ENCODE assay signal across 30 cellular contexts in the genomic region with DNA sequence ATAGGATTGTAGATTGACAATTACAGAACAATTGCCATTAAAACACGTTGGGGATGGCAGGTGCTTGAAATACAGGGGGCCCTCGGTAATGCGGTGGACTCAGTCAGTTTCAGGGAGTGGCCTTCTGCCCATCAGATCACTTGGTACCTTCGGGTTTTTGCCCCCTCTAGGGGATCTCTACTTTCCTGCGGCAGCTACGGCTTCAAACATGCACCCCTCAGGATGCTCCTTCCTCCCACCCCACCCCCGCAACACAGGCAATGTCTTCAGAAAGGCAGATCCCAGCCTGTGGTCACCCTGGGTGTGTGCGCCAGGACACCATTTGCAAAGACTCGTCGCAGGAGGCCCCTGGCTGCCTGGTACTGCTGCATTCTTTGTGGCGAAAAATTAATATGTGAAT.
"Had no signal": no experiment of that assay in that cellular context is flagged by ENCODE, and none has a peak within 500 bp of the region (broad histone marks: within the 10 kb centered on the region; RNA-seq: fewer than 3 reads in every experiment).

No MANE protein-coding gene starts in this region.

- H3K4me1 ChIP-seq: adrenal gland, body of pancreas, breast epithelium, SJCRH30 had no signal

- ATAC-seq: activated CD8-positive, alpha-beta T cell treated with anti-CD3 and anti-CD28 coated beads for 36 hours; activated naive CD4-positive, alpha-beta T cell treated with anti-CD3 and anti-CD28 coated beads, Interleukin-2, amount 50 U/mL, for 72 hours; body of pancreas; Panc1 had no signal

- H3K27ac Mint-ChIP-seq: activated CD4-positive, alpha-beta T cell treated with anti-CD3 and anti-CD28 coated beads, Interleukin-2, amount 10 ng/mL, durations not matched to agents 24 days and 14 days; activated CD8-positive, alpha-beta T cell treated with anti-CD3 and anti-CD28 coated beads for 36 hours; activated naive CD4-positive, alpha-beta T cell treated with anti-CD3 and anti-CD28 coated beads for 36 hours; activated naive CD4-positive, alpha-beta T cell treated with anti-CD3 and anti-CD28 coated beads, Interleukin-2, amount 50 U/mL, for 72 hours; activated T-cell treated with anti-CD3 and anti-CD28 coated beads, Interleukin-2, amount 50 U/mL, for 24 hours; activated T-helper 2 cell treated with anti-CD3 and anti-CD28 coated beads, Interferon-gamma antibody, Interleukin-2, Interleukin-4, amounts not matched to agents 10 μg/mL and 5 μg/mL and 100 μg/mL, durations not matched to agents 14 hours and 24 hours and 36 hours had no signal

- DNase-seq: activated CD4-positive, alpha-beta T cell treated with anti-CD3 and anti-CD28 coated beads, Interleukin-2, amount 10 ng/mL, durations not matched to agents 24 days and 14 days; activated CD4-positive, alpha-beta T cell treated with anti-CD3 and anti-CD28 coated beads, Interleukin-2, amount 50 U/mL, for 4 hours; activated CD8-positive, alpha-beta T cell treated with anti-CD3 and anti-CD28 coated beads for 36 hours; activated gamma-delta T cell treated with Interleukin-2 at 50 U/mL for 16 hours; activated naive CD4-positive, alpha-beta T cell treated with anti-CD3 and anti-CD28 coated beads for 36 hours; activated T-cell treated with anti-CD3 and anti-CD28 coated beads, Interleukin-2, amount 50 U/mL, for 24 hours; adrenal gland; body of pancreas; caudate nucleus; cerebellar nuclear complex; Karpas-422; NCI-H1048; NCI-H1105 treated with DMSO at 0.1 percent for 48 hours; NCI-H1436; NCI-H1694; NCI-H1930; NCI-H2081 treated with DMSO at 0.1 percent for 48 hours; NCI-H226; NCI-H446 treated with DMSO at 0.1 percent for 48 hours; NCI-H69; SHP77; SJCRH30; T1000; WERI-Rb-1 had no signal

- H3K9me3 Mint-ChIP-seq: activated CD4-positive, alpha-beta T cell treated with anti-CD3 and anti-CD28 coated beads, Interleukin-2, amount 10 ng/mL, durations not matched to agents 24 days and 14 days; activated CD8-positive, alpha-beta T cell treated with anti-CD3 and anti-CD28 coated beads for 36 hours; activated naive CD4-positive, alpha-beta T cell treated with anti-CD3 and anti-CD28 coated beads for 36 hours; activated T-cell treated with anti-CD3 and anti-CD28 coated beads, Interleukin-2, amount 50 U/mL, for 24 hours; activated T-helper 2 cell treated with anti-CD3 and anti-CD28 coated beads, Interferon-gamma antibody, Interleukin-2, Interleukin-4, amounts not matched to agents 10 μg/mL and 5 μg/mL and 100 μg/mL, durations not matched to agents 14 hours and 24 hours and 36 hours had no signal

- H3K36me3 Mint-ChIP-seq: activated naive CD4-positive, alpha-beta T cell treated with anti-CD3 and anti-CD28 coated beads, Interleukin-2, amount 50 U/mL, for 72 hours had no signal

- FAIRE-seq: astrocyte had no signal

- H3K9me3 ChIP-seq: adrenal gland, body of pancreas, breast epithelium, SJCRH30 had no signal

- H3K36me3 ChIP-seq: adrenal gland, breast epithelium, SJCRH30, WERI-Rb-1 had no signal

- H3K4me3 ChIP-seq: adrenal gland, body of pancreas, breast epithelium, SJCRH30, SK-N-MC had no signal

- H3K4me1 Mint-ChIP-seq: activated CD4-positive, alpha-beta T cell treated with anti-CD3 and anti-CD28 coated beads, Interleukin-2, amount 10 ng/mL, durations not matched to agents 24 days and 14 days had no signal

- H3K27me3 ChIP-seq: adrenal gland, body of pancreas, breast epithelium, SJCRH30 had no signal

- H3K27ac ChIP-seq: adrenal gland, body of pancreas, breast epithelium, SJCRH30, SK-N-MC, WERI-Rb-1 had no signal

- H3K27me3 Mint-ChIP-seq: activated CD4-positive, alpha-beta T cell treated with anti-CD3 and anti-CD28 coated beads, Interleukin-2, amount 10 ng/mL, durations not matched to agents 24 days and 14 days; activated T-cell treated with anti-CD3 and anti-CD28 coated beads, Interleukin-2, amount 50 U/mL, for 24 hours had no signal

- H3K4me3 Mint-ChIP-seq: activated CD4-positive, alpha-beta T cell treated with anti-CD3 and anti-CD28 coated beads, Interleukin-2, amount 10 ng/mL, durations not matched to agents 24 days and 14 days; activated CD8-positive, alpha-beta T cell treated with anti-CD3 and anti-CD28 coated beads for 36 hours; activated naive CD4-positive, alpha-beta T cell treated with anti-CD3 and anti-CD28 coated beads for 36 hours; activated T-cell treated with anti-CD3 and anti-CD28 coated beads, Interleukin-2, amount 50 U/mL, for 24 hours had no signal
